ENCODE assay signal across 1 cellular context in the genomic region with DNA sequence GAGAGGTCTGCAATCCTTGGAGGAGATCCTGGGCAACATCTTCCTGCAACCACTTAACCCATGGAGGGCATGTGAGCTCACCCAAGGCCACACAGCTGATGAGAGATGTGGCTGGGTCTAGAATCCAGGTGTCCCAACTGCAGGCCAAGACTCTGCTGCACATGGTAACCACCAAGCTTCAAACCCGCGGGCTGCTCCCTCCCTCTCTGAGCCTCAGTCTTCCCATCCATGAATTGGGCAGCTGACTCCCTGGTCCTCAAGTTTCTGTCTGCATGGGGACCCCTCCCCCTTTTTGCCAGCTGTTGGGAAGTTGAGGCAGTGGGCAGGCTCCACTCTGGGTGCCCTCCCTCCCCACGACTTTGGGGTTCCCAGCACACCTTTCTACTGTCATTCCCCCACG.
TF ChIP-seq lines count a peak whose summit lies in the region.

No MANE protein-coding gene starts in this region.

TF ChIP-seq in H1, 55 proteins besides CTCF, POLR2A, EP300 and RAD21:
- TF ChIP-seq KDM1A (IDR thresholded peaks at IDR 0.05; ENCODE audit: borderline replicate concordance, low read length) (peak; percentile 51; the same call in 1 of the 2 replicates), GABPA (IDR thresholded peaks at IDR 0.05; ENCODE audit: borderline replicate concordance, insufficient read depth, low read length) (no peak)
